ENCODE assay signal across 8 cellular contexts in the genomic region with DNA sequence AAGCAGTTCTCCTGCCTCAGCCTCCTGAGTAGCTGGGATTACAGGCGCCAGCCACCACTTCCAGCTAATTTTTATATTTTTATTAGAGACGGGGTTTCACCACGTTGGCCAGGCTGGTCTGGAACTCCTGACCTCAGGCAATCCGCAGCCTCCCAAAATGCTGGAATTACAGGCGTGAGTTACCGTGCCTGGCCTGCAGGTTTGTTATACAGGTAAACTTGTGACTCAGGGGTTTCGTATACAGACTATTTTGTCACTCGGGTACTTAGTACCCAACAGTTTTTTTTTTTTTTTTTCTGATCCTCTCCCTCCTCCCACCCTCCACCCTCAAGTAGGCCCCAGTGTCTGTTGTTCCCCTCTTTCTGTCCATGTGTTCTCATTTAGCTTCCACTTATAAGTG. TPM values are rescaled to one million over a fixed set of nuclear protein-coding genes. Genes with fewer than 3 reads are reported as not detected.
"Had no signal": no experiment of that assay in that cellular context is flagged by ENCODE, and none has a peak within 500 bp of the region (broad histone marks: within the 10 kb centered on the region; RNA-seq: fewer than 3 reads in every experiment).

No MANE protein-coding gene starts in this region.

RNA-seq across cellular contexts. Expression of gene CXCL17, which starts 18.5 kb away (rescaled TPM):
- total RNA-seq: activated B cell treated with CpG ODN at 0.5 μM for 24 hours; activated CD8-positive, alpha-beta T cell treated with anti-CD3 and anti-CD28 coated beads for 36 hours; activated T-cell treated with anti-CD3 and anti-CD28 coated beads, Interleukin-2, amount 50 U/mL, for 4 hours; activated T-helper 17 cell treated with anti-CD3 and anti-CD28 coated beads, Interleukin-2, amount 50 U/mL, for 72 hours; aorta; foreskin keratinocyte; gastrocnemius medialis; T-helper 17 cell had no signal
